In genomic region chr4:99832313-99832712, GRCh38 we compare ENCODE assay signal across 1 cellular context.
TF ChIP-seq lines count a peak whose summit lies in the region.

No MANE protein-coding gene starts in this region.

TF ChIP-seq in A549, 52 proteins besides CTCF, POLR2A, EP300 and RAD21 (continued from another document):
- TF ChIP-seq REST (IDR thresholded peaks at IDR 0.05): no peak
- no peak for TF ChIP-seq HDAC2 (IDR thresholded peaks at IDR 0.05)
- TF ChIP-seq MYC (IDR thresholded peaks at IDR 0.05; ENCODE audit: borderline replicate concordance, low read length): no peak
- TF ChIP-seq FOXS1 (CRISPR knock-in tag; IDR thresholded peaks at IDR 0.05): no peak
- TF ChIP-seq FOSB (CRISPR knock-in tag; IDR thresholded peaks at IDR 0.05): no peak
- no peak for TF ChIP-seq RFX5 (IDR thresholded peaks at IDR 0.05)
- no peak for TF ChIP-seq HOXA7 (CRISPR knock-in tag; IDR thresholded peaks at IDR 0.05)
- TF ChIP-seq JUNB (IDR thresholded peaks at IDR 0.05): no peak
- TF ChIP-seq FOSL2 (IDR thresholded peaks at IDR 0.05): no peak
- no peak for TF ChIP-seq FOSL2 (CRISPR knock-in tag; IDR thresholded peaks at IDR 0.05)
- TF ChIP-seq MAFK (IDR thresholded peaks at IDR 0.05; ENCODE audit: partially characterized antibody): no peak
- TF ChIP-seq CHD2 (IDR thresholded peaks at IDR 0.05; ENCODE audit: low read length, partially characterized antibody): no peak
- no peak for TF ChIP-seq MAZ (IDR thresholded peaks at IDR 0.05; ENCODE audit: borderline replicate concordance, low read depth, low read length)
- no peak for TF ChIP-seq RNF2 (IDR thresholded peaks at IDR 0.05; ENCODE audit: borderline replicate concordance, low read depth)
